Comparison of ENCODE assay signal across 8 cellular contexts in the genomic region with DNA sequence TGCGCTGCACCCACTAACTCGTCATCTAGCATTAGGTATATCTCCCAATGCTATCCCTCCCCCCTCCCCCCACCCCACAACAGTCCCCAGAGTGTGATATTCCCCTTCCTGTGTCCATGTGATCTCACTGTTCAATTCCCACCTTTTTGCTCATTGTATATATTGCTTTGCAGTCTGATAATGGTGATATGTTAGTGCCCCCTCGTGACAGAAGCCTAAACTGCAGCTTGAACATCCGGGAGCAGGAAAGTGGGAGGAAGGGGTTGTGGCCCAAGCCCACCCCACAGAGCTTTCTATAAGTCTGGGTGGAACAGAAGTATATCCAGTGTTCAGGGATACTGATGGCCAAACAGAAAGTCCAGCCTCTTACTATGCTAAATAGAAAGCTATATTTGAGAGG. TPM values are rescaled to one million over a fixed set of nuclear protein-coding genes. Genes with fewer than 3 reads are reported as not detected.
A peak's percentile ranks its signal among the peaks of the same experiment; 100 is the strongest.
DNase-seq lines count a peak whose midpoint lies in the region; ATAC-seq, FAIRE-seq and TF ChIP-seq lines count a peak whose summit lies in the region.
"Not testable (repeated sequence)": the region's sequence is repeated elsewhere in the genome, so short reads cannot be mapped to it uniquely, and the experiment has no call there.

No MANE protein-coding gene starts in this region.

- peak in 1 of 2 experiments; percentile 54; a peak in 2 of 4 replicates for TF ChIP-seq RAD21 in K562 (CRISPR knock-in tag; conservative IDR thresholded peaks at IDR 0.05 in 1 of 2, IDR thresholded peaks at IDR 0.05 in 1 of 2)

- H3K4me2 ChIP-seq in DND-41 (ENCODE audit: insufficient read depth, low read length); K562 (ENCODE audit: insufficient read depth, low read length); neural progenitor cell: not testable (repeated sequence)

- intact Hi-C loops in K562 (cut with micrococcal nuclease) = loop anchor here (1.0 kb wide), 2 partner anchors 25 to 146 kb away; no protein-coding TSS in a partner anchor
- intact Hi-C loops in head of caudate nucleus (cut with DNase I); transverse colon (cut with DNase I; ENCODE audit: low total_unique reads): not testable (repeated sequence)

- TF ChIP-seq CTCF in DND-41 (IDR thresholded peaks at IDR 0.05; ENCODE audit: borderline replicate concordance, extremely low read depth, low read length, poor library complexity, severe bottlenecking) (peak; percentile 73), K562 (IDR thresholded peaks at IDR 0.05 in 2 of 3, conservative IDR thresholded peaks at IDR 0.05 in 1 of 3; ENCODE audit: insufficient read depth in 2 of 3, low read depth in 1 of 3, low read length in 3 of 3) (peak; percentile 51 to 58 (median 55)), neural progenitor cell (IDR thresholded peaks at IDR 0.05) (peak; percentile 58), transverse colon (IDR thresholded peaks at IDR 0.05) (peak; percentile 12 to 37 (median 25))

- BruUV-seq in K562 (replicated peaks; lab: Mats Ljungman, UMichigan) = not testable (repeated sequence)

- not testable (repeated sequence) for H3K4me3 Mint-ChIP-seq in neural progenitor cell

- H3K27me3 ChIP-seq in DND-41 (ENCODE audit: insufficient read depth, low read length, poor library complexity); K562 (ENCODE audit: control insufficient read depth in 2 of 2, insufficient read depth in 2 of 2, low read length in 2 of 2); neural progenitor cell; transverse colon: not testable (repeated sequence)

- not testable (repeated sequence) for TF ChIP-seq EP300 in K562 (IDR thresholded peaks at IDR 0.05; ENCODE audit: low read length); transverse colon (IDR thresholded peaks at IDR 0.05; ENCODE audit: low read depth)

- H3K9ac ChIP-seq in DND-41 (ENCODE audit: low read depth, low read length); K562 (ENCODE audit: insufficient read depth in 1 of 2, low read depth in 2 of 2, low read length in 2 of 2); neural progenitor cell: not testable (repeated sequence)

- H3K79me2 ChIP-seq in DND-41 (ENCODE audit: insufficient read depth, low read length); K562 (ENCODE audit: control insufficient read depth, insufficient read depth, low read length); neural progenitor cell (ENCODE audit: low read depth): not testable (repeated sequence)

- H3K27ac ChIP-seq in DND-41 (ENCODE audit: low read length); K562 (ENCODE audit: extremely low read depth, low read depth, low read length); neural progenitor cell; transverse colon: not testable (repeated sequence)

- POLR2A ChIA-PET in K562 (lab: Yijun Ruan, JAX) = not testable (repeated sequence)

- not testable (repeated sequence) for H3K9me1 ChIP-seq in K562 (ENCODE audit: control insufficient read depth, insufficient read depth, low read length)

- not testable (repeated sequence) for H3K4me3 ChIP-seq in DND-41 (ENCODE audit: low read depth in 1 of 2, low read length in 2 of 2); K562; neural progenitor cell; transverse colon

- CTCF ChIA-PET in K562 (lab: Yijun Ruan, JAX; ENCODE audit: low intra/inter-chr PET ratio) = not testable (repeated sequence)

- H3K36me3 ChIP-seq in DND-41 (ENCODE audit: insufficient read depth, low read length); K562 (ENCODE audit: control insufficient read depth, insufficient read depth, low read length); neural progenitor cell; transverse colon: not testable (repeated sequence)

- ATAC-seq in DND-41 (ENCODE audit: insufficient read depth, low read depth) (peak; percentile 68), K562 (peak; percentile 71)

- H3K27me3 Mint-ChIP-seq in neural progenitor cell (ENCODE audit: insufficient read depth, low read depth) = not testable (repeated sequence)

- not testable (repeated sequence) for H3K9me3 ChIP-seq in DND-41 (ENCODE audit: insufficient read depth, low read length, severe bottlenecking); K562 (replicated peaks; ENCODE audit: control insufficient read depth, insufficient read depth, low read depth, low read length); neural progenitor cell (ENCODE audit: low read depth); transverse colon

- not testable (repeated sequence) for H3K4me1 Mint-ChIP-seq in neural progenitor cell

- H2AFZ ChIP-seq in DND-41 (ENCODE audit: low read depth, low read length); K562 (ENCODE audit: low read depth, low read length); neural progenitor cell (replicated peaks): not testable (repeated sequence)

- H4K20me1 ChIP-seq in DND-41 (ENCODE audit: insufficient read depth, low read length); K562 (replicated peaks; ENCODE audit: control insufficient read depth, insufficient read depth, low read length); neural progenitor cell (ENCODE audit: low read depth): not testable (repeated sequence)

- in situ Hi-C loops in K562 (cut with MboI); transverse colon (cut with MboI; ENCODE audit: low pct_ligation_motif_present in 1 of 4, low pct_unique_long_range_greater_than_20kb in 1 of 4, low sequenced_read_pairs in 3 of 4): not testable (repeated sequence)

- TF ChIP-seq POLR2A in K562 (conservative IDR thresholded peaks at IDR 0.05); transverse colon (IDR thresholded peaks at IDR 0.05): not testable (repeated sequence)

- not testable (repeated sequence) for H3F3A ChIP-seq in neural progenitor cell (ENCODE audit: low read depth)

- H3K9me3 Mint-ChIP-seq in neural progenitor cell = not testable (repeated sequence)

- H3K36me3 Mint-ChIP-seq in neural progenitor cell = peaks cover 11% of the 10 kb centered on the region

- peak; percentile 85 for FAIRE-seq in K562 (lab: Jason Lieb, UNC)

- not testable (repeated sequence) for H3K27ac Mint-ChIP-seq in neural progenitor cell

- 0% methylated on average over 2 of the region's 4 CpGs for WGBS in K562 (ENCODE audit: insufficient coverage, low coverage, missing lambda C conversion rate)
- WGBS in transverse colon (ENCODE audit: low coverage in 1 of 2), 2 donors = 41% methylated on average over 4 of the region's 4 CpGs; no CpG with 5 or more reads in 1 of the 2 donors

- peak; percentile 57 for DNase-seq in DND-41
- DNase-seq in HuH-7 (ENCODE audit: low spot score) = peak; percentile 12
- DNase-seq in NCI-H748 (lab: John Stamatoyannopoulos, UW; ENCODE audit: unreplicated experiment) = peak; percentile 36
- peak; percentile 12 to 23 for DNase-seq in activated CD4-positive, alpha-beta T cell treated with anti-CD3 and anti-CD28 coated beads for 24 hours (ENCODE audit: low read depth in 2 of 2)
- DNase-seq in K562 (ENCODE audit: extremely low read depth in 1 of 4, low spot score in 3 of 4) = peak; percentile 20 to 56 (median 21)
- DNase-seq in head of caudate nucleus = peak in 34 of 42 donors; percentile 2 to 75 (median 37)
- DNase-seq in neural progenitor cell (ENCODE audit: low spot score) = peak; percentile 37
- DNase-seq in transverse colon = peak; percentile 36

- not testable (repeated sequence) for H3K4me1 ChIP-seq in DND-41 (ENCODE audit: insufficient read depth, low read length); K562 (replicated peaks in 1 of 2; ENCODE audit: control insufficient read depth in 2 of 2, insufficient read depth in 2 of 2, low read length in 2 of 2); neural progenitor cell; transverse colon

TF ChIP-seq in K562, 482 proteins besides CTCF, POLR2A, EP300 and RAD21:
- 0 out of 2 replicates have a peak, but pooled peaks have one; percentile 18 for TF ChIP-seq SMC3 (conservative IDR thresholded peaks at IDR 0.05; ENCODE audit: insufficient read depth, low read depth, low read length)
- TF ChIP-seq ZBTB7A (IDR thresholded peaks at IDR 0.05; ENCODE audit: borderline replicate concordance, control insufficient read depth, low read depth, low read length) = peak; percentile 70; the same call in 1 of the 2 replicates
TF ChIP-seq in K562: peak in this region for 2; not testable (repeated sequence) for 480.

RNA-seq across cellular contexts. Expression of a gene that starts 29.6 kb away (rescaled TPM):
- total RNA-seq in K562 (2011; cell fraction: chromatin; rRNA removed; ENCODE audit: low replicate concordance) = 0.09 and 0.83 TPM in 2 replicates
- not detected in 2 replicates for total RNA-seq in K562 (2011; cell fraction: nucleolus; rRNA removed)
- total RNA-seq in K562 (2011; cell fraction: nucleoplasm; rRNA removed) = 0.37 and 0.92 TPM in 2 replicates
- total RNA-seq in K562 (2014; rRNA removed) (0.08 TPM in 1 of 2 replicates, not detected in the other), K562 (2014; rRNA removed; fragmentation: Illumina TruSeq; extraction: Trizol) (0.06 and 0.07 TPM in 2 replicates), K562 (2015; rRNA removed; fragmentation: Illumina TruSeq; extraction: Trizol) (0.14 TPM in 1 of 2 replicates, not detected in the other), K562 (2021) (not detected in 2 replicates), neural progenitor cell (ENCODE audit: low replicate concordance) (0.31 and 0.60 TPM in 2 replicates), transverse colon (1 to 10 TPM in 1 of 4 donors, under 1 TPM in 1, not detected in 2; 0.55 to 1.4 TPM)
- polyA plus RNA-seq in K562 (2011; rRNA removed) (0.04 and 0.08 TPM in 2 replicates), K562 (2014; fragmentation: Illumina TruSeq; extraction: Trizol) (not detected in 2 replicates), K562 (2014; fragmentation: Nextera tagmentation; extraction: Ambion mirVana) (under 1 TPM; 0.11 to 0.15 TPM), K562 (2014; rRNA removed) (0.09 and 0.18 TPM in 2 replicates)
- polyA plus RNA-seq in K562 (2011; cell fraction: cytosol; rRNA removed) = 0.07 TPM in 1 of 2 replicates, not detected in the other
- 0.15 and 0.54 TPM in 2 replicates for polyA plus RNA-seq in K562 (2011; cell fraction: nucleus; rRNA removed)
- polyA plus RNA-seq in K562 (2012) = 0.43 and 1.1 TPM in 2 replicates
- polyA minus RNA-seq in K562 (2011; rRNA and poly(A)+ RNA removed) = not detected in 2 replicates
- not detected in 2 replicates for polyA minus RNA-seq in K562 (2011; cell fraction: cytosol; rRNA and poly(A)+ RNA removed)
- 0.11 and 0.27 TPM in 2 replicates for polyA minus RNA-seq in K562 (2011; cell fraction: nucleus; rRNA and poly(A)+ RNA removed)
